ENCODE assay signal across 8 cellular contexts in the genomic region with DNA sequence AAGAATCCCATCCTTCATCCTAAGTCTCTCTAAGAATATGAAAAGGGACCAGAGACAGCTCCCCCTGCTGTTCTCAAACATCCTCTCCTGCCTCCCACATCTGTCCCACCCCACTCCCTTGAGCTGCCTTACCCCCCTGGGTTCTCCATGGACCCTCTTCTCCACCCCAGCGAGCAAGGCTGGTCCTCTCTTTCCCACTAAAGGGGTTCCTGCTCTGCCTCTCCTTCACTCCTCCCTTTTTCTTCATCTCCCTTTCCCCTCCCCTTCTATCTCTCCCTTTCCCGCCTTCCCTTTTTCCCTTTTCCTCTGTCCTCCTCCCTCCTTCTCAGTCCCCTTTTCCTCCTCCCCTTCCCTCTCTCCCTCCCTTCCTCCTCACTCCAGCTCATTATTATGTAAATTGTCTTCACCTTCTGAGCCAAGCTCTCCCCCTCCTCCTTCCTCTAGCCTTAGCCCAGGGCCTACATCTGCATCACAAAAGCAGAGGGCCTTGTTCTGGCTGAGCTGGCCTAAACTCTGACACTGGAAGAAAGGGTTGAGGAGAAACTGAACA.
DNase-seq lines count a peak whose midpoint lies in the region; ATAC-seq and TF ChIP-seq lines count a peak whose summit lies in the region.

No MANE protein-coding gene starts in this region.

- in situ Hi-C loops in astrocyte of the spinal cord (cut with HindIII; ENCODE audit: low sequenced_read_pairs) = no loop called here

- H3F3A ChIP-seq in DOHH2 (ENCODE audit: control insufficient read depth, insufficient read depth) = no peaks in the 10 kb centered on the region

- H3K9me3 ChIP-seq in DOHH2 (ENCODE audit: control insufficient read depth, insufficient read depth, low read length) (no peaks in the 10 kb centered on the region), liver (ENCODE audit: control insufficient read depth in 4 of 4, low read length in 3 of 4) (no peaks in the 10 kb centered on the region)

- WGBS in liver = 81% methylated on average over 2 of the region's 2 CpGs

- H3K4me2 ChIP-seq in DOHH2 (ENCODE audit: low read length) = no peak overlapping the region

- H3K79me2 ChIP-seq in DOHH2 (ENCODE audit: control insufficient read depth, low read length) = no peaks in the 10 kb centered on the region

- no peak for TF ChIP-seq EP300 in Ishikawa (IDR thresholded peaks at IDR 0.05; ENCODE audit: borderline replicate concordance)

- H4K20me1 ChIP-seq in DOHH2 (ENCODE audit: control insufficient read depth, insufficient read depth, low read depth, low read length) = no peaks in the 10 kb centered on the region

- H3K36me3 ChIP-seq in DOHH2 (ENCODE audit: control insufficient read depth, low read length) (no peaks in the 10 kb centered on the region), liver (ENCODE audit: control insufficient read depth in 4 of 4, insufficient read depth in 3 of 4, low read depth in 1 of 4, low read length in 3 of 4) (peaks cover 2 to 38% (median 14%) of the 10 kb centered on the region in 4 donors)

- H3K4me3 ChIP-seq in DOHH2 (ENCODE audit: low read length) (no peak overlapping the region), astrocyte of the spinal cord (ENCODE audit: low read depth, low read length) (no peak overlapping the region), liver (ENCODE audit: low read depth in 1 of 3, low read length in 3 of 3) (no peak overlapping the region)

- no peak overlapping the region for H3K9ac ChIP-seq in liver (ENCODE audit: low read depth in 1 of 2, low read length in 2 of 2)

- H3K27ac ChIP-seq in DOHH2 (ENCODE audit: low read depth, low read length) (no peak overlapping the region), liver (ENCODE audit: low read depth in 1 of 2, low read length in 2 of 2) (no peak overlapping the region)

- peaks cover 10% of the 10 kb centered on the region for H3K4me1 ChIP-seq in DOHH2 (ENCODE audit: control insufficient read depth, low read length)
- no peaks in the 10 kb centered on the region for H3K4me1 ChIP-seq in liver (ENCODE audit: control insufficient read depth in 4 of 4, insufficient read depth in 4 of 4, low read length in 3 of 4)

- H3K27me3 ChIP-seq in DOHH2 (ENCODE audit: control insufficient read depth, low read length) = no peaks in the 10 kb centered on the region
- H3K27me3 ChIP-seq in liver (ENCODE audit: control insufficient read depth in 4 of 4, insufficient read depth in 4 of 4, low read length in 3 of 4) = no peaks in the 10 kb centered on the region

- DNase-seq in astrocyte of the spinal cord (ENCODE audit: low read depth, low spot score) (no peak), NCI-H128 (lab: John Stamatoyannopoulos, UW; ENCODE audit: unreplicated experiment) (no peak)
- DNase-seq in stimulated activated CD4-positive, alpha-beta T cell treated with anti-CD3 and anti-CD28 coated beads, Interleukin-15, amount 100 ng/mL, for 24 hours = no peak

- TF ChIP-seq CTCF in DOHH2 (IDR thresholded peaks at IDR 0.05; ENCODE audit: low read depth, low read length, poor library complexity, severe bottlenecking) (peak; percentile 48), astrocyte of the spinal cord (IDR thresholded peaks at IDR 0.05; ENCODE audit: low read depth, low read length) (peak; percentile 41), liver (IDR thresholded peaks at IDR 0.05; ENCODE audit: low read depth, low read length, missing input control) (peak; percentile 33)

- TF ChIP-seq RAD21 in Ishikawa (IDR thresholded peaks at IDR 0.05; ENCODE audit: low read depth) (peak; percentile 18; the same call in 1 of the 2 replicates), liver (IDR thresholded peaks at IDR 0.05) (peak; percentile 39 to 67)

- H3K9me2 ChIP-seq in DOHH2 (replicated peaks; ENCODE audit: control insufficient read depth, low read length) = no peaks in the 10 kb centered on the region

- ATAC-seq in GM21515 (IDR thresholded peaks at IDR 0.05; ENCODE audit: unreplicated experiment) = no peak
- no peak for ATAC-seq in HG03342 (IDR thresholded peaks at IDR 0.05; ENCODE audit: unreplicated experiment)

TF ChIP-seq in Ishikawa, 13 proteins besides CTCF, POLR2A, EP300 and RAD21:
- TF ChIP-seq, protein P1, sequence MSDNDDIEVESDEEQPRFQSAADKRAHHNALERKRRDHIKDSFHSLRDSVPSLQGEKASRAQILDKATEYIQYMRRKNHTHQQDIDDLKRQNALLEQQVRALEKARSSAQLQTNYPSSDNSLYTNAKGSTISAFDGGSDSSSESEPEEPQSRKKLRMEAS (IDR thresholded peaks at IDR 0.05) = no peak
- TF ChIP-seq CREB1 (IDR thresholded peaks at IDR 0.05; ENCODE audit: low read depth) = no peak
- no peak for TF ChIP-seq FOXM1 (IDR thresholded peaks at IDR 0.05; ENCODE audit: borderline replicate concordance, low read depth)
- TF ChIP-seq, protein P2, sequence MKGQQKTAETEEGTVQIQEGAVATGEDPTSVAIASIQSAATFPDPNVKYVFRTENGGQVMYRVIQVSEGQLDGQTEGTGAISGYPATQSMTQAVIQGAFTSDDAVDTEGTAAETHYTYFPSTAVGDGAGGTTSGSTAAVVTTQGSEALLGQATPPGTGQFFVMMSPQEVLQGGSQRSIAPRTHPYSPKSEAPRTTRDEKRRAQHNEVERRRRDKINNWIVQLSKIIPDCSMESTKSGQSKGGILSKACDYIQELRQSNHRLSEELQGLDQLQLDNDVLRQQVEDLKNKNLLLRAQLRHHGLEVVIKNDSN (IDR thresholded peaks at IDR 0.05) = no peak
- TF ChIP-seq YY1 (IDR thresholded peaks at IDR 0.05; ENCODE audit: low read depth) = no peak
- TF ChIP-seq TCF12 (IDR thresholded peaks at IDR 0.05; ENCODE audit: low read depth) = no peak
- TF ChIP-seq EGR1 (IDR thresholded peaks at IDR 0.05) = no peak
- no peak for TF ChIP-seq NFIC (IDR thresholded peaks at IDR 0.05)
- no peak for TF ChIP-seq CEBPB (IDR thresholded peaks at IDR 0.05)

TF ChIP-seq in liver, 16 proteins besides CTCF, POLR2A, EP300 and RAD21:
- TF ChIP-seq SP1 (IDR thresholded peaks at IDR 0.05) (no peak), FOXA2 (IDR thresholded peaks at IDR 0.05) (no peak)
